Comparison of ENCODE assay signal across 27 cellular contexts in genomic region chr1:238136265-238136664, GRCh38.
"Had no signal": no experiment of that assay in that cellular context is flagged by ENCODE, and none has a peak within 500 bp of the region (broad histone marks: within the 10 kb centered on the region; RNA-seq: fewer than 3 reads in every experiment).

No MANE protein-coding gene starts in this region.

- H3K36me3 ChIP-seq: gastrocnemius medialis, sigmoid colon, spleen, suprapubic skin, transverse colon, upper lobe of right lung, uterus had no signal

- H3K79me2 ChIP-seq: parathyroid adenoma had no signal

- FAIRE-seq: colon, keratinocyte had no signal

- H3K9me3 ChIP-seq: gastrocnemius medialis, mucosa of descending colon, psoas muscle, sigmoid colon, spleen, suprapubic skin, transverse colon, upper lobe of right lung, uterus had no signal

- H3K27ac ChIP-seq: gastrocnemius medialis, parathyroid adenoma, psoas muscle, sigmoid colon, skin epidermis, spleen, suprapubic skin, transverse colon, upper lobe of right lung, uterus had no signal

- H2AFZ ChIP-seq: parathyroid adenoma had no signal

- H3K36me3 Mint-ChIP-seq: mesothelial cell of epicardium; naive B cell; stimulated activated naive B cell treated with anti-CD40 and anti-IgM and Interleukin-4, amounts not matched to agents 10 μg/mL and 1 μg/mL and 100 μg/mL, for 72 hours had no signal

- H3K4me1 ChIP-seq: gastrocnemius medialis, parathyroid adenoma, psoas muscle, sigmoid colon, spleen, suprapubic skin, transverse colon, upper lobe of right lung, uterus had no signal

- H3K4me3 Mint-ChIP-seq: mesothelial cell of epicardium; naive B cell; natural killer cell treated with Interleukin-12 subunit alpha and Interleukin-12 subunit beta and Interleukin-15 and Interleukin-18, amount 100 ng/mL, for 72 hours; neural crest cell; stimulated activated naive B cell treated with anti-CD40 and anti-IgM and Interleukin-4, amounts not matched to agents 10 μg/mL and 1 μg/mL and 100 μg/mL, for 72 hours; stimulated activated naive CD8-positive, alpha-beta T cell treated with anti-CD3 and anti-CD28 coated beads, Interleukin-15, Interleukin-2, amounts not matched to agents 100 ng/mL and 50 ng/mL, for 24 hours had no signal

- H3K9ac ChIP-seq: parathyroid adenoma had no signal

- H3K4me3 ChIP-seq: gastrocnemius medialis, lung, mucosa of descending colon, psoas muscle, sigmoid colon, skin epidermis, spleen, suprapubic skin, transverse colon, upper lobe of right lung, uterus had no signal

- H3K27me3 ChIP-seq: dorsolateral prefrontal cortex, gastrocnemius medialis, sigmoid colon, spleen, suprapubic skin, transverse colon, upper lobe of right lung, uterus had no signal

- H3K4me1 Mint-ChIP-seq: mesothelial cell of epicardium; naive B cell; neural crest cell; stimulated activated naive B cell treated with anti-CD40 and anti-IgM and Interleukin-4, amounts not matched to agents 10 μg/mL and 1 μg/mL and 100 μg/mL, for 72 hours had no signal

- DNase-seq: dorsolateral prefrontal cortex; effector CD4-positive, alpha-beta T cell; gastrocnemius medialis; head of caudate nucleus; mesenchymal stem cell; mucosa of descending colon; naive B cell; psoas muscle; right cardiac atrium; sigmoid colon; spleen; stimulated activated CD4-positive, alpha-beta T cell treated with anti-CD3 and anti-CD28 coated beads, Interleukin-15, amount 100 ng/mL, for 24 hours; stimulated activated CD4-positive, alpha-beta T cell treated with anti-CD3 and anti-CD28 coated beads, Interleukin-2, amount 100 ng/mL, for 48 hours; stimulated activated naive B cell treated with anti-CD40 and anti-IgM and Interleukin-4, amounts not matched to agents 10 μg/mL and 1 μg/mL and 100 μg/mL, for 72 hours; transverse colon; upper lobe of right lung; uterus had no signal

- H3K27me3 Mint-ChIP-seq: naive B cell; natural killer cell treated with Interleukin-12 subunit alpha and Interleukin-12 subunit beta and Interleukin-15 and Interleukin-18, amount 100 ng/mL, for 72 hours; stimulated activated naive B cell treated with anti-CD40 and anti-IgM and Interleukin-4, amounts not matched to agents 10 μg/mL and 1 μg/mL and 100 μg/mL, for 72 hours; stimulated activated naive CD8-positive, alpha-beta T cell treated with anti-CD3 and anti-CD28 coated beads, Interleukin-15, Interleukin-2, amounts not matched to agents 100 ng/mL and 50 ng/mL, for 24 hours had no signal

- H3K27ac Mint-ChIP-seq: mesothelial cell of epicardium; naive B cell; natural killer cell treated with Interleukin-12 subunit alpha and Interleukin-12 subunit beta and Interleukin-15 and Interleukin-18, amount 100 ng/mL, for 72 hours; stimulated activated naive B cell treated with anti-CD40 and anti-IgM and Interleukin-4, amounts not matched to agents 10 μg/mL and 1 μg/mL and 100 μg/mL, for 72 hours; stimulated activated naive CD8-positive, alpha-beta T cell treated with anti-CD3 and anti-CD28 coated beads, Interleukin-15, Interleukin-2, amounts not matched to agents 100 ng/mL and 50 ng/mL, for 24 hours had no signal

- ATAC-seq: gastrocnemius medialis; mucosa of descending colon; natural killer cell treated with Interleukin-12 subunit alpha and Interleukin-12 subunit beta and Interleukin-15 and Interleukin-18, amount 100 ng/mL, for 72 hours; psoas muscle; right cardiac atrium; stimulated activated naive B cell treated with anti-CD40 and anti-IgM and Interleukin-4, amounts not matched to agents 10 μg/mL and 1 μg/mL and 100 μg/mL, for 72 hours; upper lobe of right lung had no signal
